Comparison of ENCODE assay signal across 7 cellular contexts in the genomic region with DNA sequence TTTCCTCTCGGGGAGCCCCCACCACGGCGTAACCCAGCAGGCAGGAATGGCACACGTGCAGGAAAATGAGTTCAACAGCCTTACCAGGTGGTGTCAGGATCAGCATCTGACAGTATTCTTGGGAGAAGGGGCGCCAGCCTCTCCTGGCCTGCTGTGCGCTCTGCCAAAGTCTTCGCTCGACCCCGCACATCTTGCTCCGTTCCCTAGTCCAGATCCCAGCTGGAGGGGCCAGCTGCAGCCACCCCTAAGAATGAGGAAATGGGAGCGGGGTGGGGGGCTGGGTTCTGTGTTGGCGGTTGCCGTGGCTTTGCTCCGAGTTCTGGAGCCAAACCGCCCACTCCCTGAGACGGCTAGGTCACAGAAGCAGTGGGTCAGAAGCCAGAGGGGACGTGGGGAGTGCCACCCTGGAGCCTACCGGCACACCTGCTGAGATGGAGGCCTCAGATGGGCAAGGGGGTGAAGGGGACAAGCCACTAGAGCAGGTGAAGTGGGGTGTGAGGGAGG. TPM values are rescaled to one million over a fixed set of nuclear protein-coding genes. Genes with fewer than 3 reads are reported as not detected.
DNase-seq lines count a peak whose midpoint lies in the region; ATAC-seq, FAIRE-seq and TF ChIP-seq lines count a peak whose summit lies in the region.

TSS of gene CHCT1 (plus strand) at position 328 of the 504 bp plus-strand sequence. CDS start at position 432, 104 bp downstream.

- H3K4me3 ChIP-seq in ascending aorta (peak within 1 kb of the TSS; percentile 72 to 76), kidney (ENCODE audit: low read length in 2 of 2) (peak within 1 kb of the TSS; percentile 21 to 64)

- in situ Hi-C loops in KBM-7 (cut with MboI; ENCODE audit: low pct_unique_long_range_greater_than_20kb, low sequenced_read_pairs) = no loop called here

- H3K36me3 ChIP-seq in ascending aorta (no peaks in the 10 kb centered on the region), kidney (ENCODE audit: control insufficient read depth in 1 of 2, insufficient read depth in 2 of 2, low read length in 2 of 2) (no peaks in the 10 kb centered on the region)

- intact Hi-C loops in ascending aorta (cut with DNase I) (no loop called here), kidney (cut with DNase I) (no loop called here)

- no peaks in the 10 kb centered on the region for H3K9me3 ChIP-seq in ascending aorta
- no peaks in the 10 kb centered on the region for H3K9me3 ChIP-seq in kidney (ENCODE audit: control insufficient read depth in 1 of 2, low read length in 2 of 2)

- H3K4me1 ChIP-seq in ascending aorta (no peaks in the 10 kb centered on the region), kidney (ENCODE audit: control insufficient read depth in 1 of 2, insufficient read depth in 1 of 2, low read depth in 1 of 2, low read length in 2 of 2) (peaks cover 0 to 5% of the 10 kb centered on the region in 2 donors)

- no peak for ATAC-seq in HG02884 (IDR thresholded peaks at IDR 0.05; ENCODE audit: unreplicated experiment)
- ATAC-seq in GM21529 (IDR thresholded peaks at IDR 0.05; ENCODE audit: unreplicated experiment) = no peak

- TF ChIP-seq CTCF in ascending aorta (IDR thresholded peaks at IDR 0.05) = no peak
- no peak for TF ChIP-seq CTCF in kidney (IDR thresholded peaks at IDR 0.05; ENCODE audit: borderline replicate concordance, extremely low read depth, insufficient read depth)

- peak within 1 kb of the TSS; percentile 31 to 55 for H3K9ac ChIP-seq in kidney (ENCODE audit: low read length in 2 of 2)

- no peaks in the 10 kb centered on the region for H3K27me3 ChIP-seq in ascending aorta

- DNase-seq in KBM-7 (peak; percentile 61), ascending aorta (ENCODE audit: low spot score in 2 of 2) (peak in 1 of 2 donors; percentile 52), kidney (peak; percentile 61), substantia nigra (lab: John Stamatoyannopoulos, UW) (peak in 4 of 49 donors; percentile 12 to 26 (median 22)), GM19238 (ENCODE audit: insufficient read length, low spot score) (no peak)

- no peak for FAIRE-seq in kidney (lab: Jason Lieb, UNC)

- H3K27ac ChIP-seq in ascending aorta (no peak within 1 kb of the TSS), kidney (ENCODE audit: low read depth in 2 of 2, low read length in 2 of 2) (no peak within 1 kb of the TSS), substantia nigra (ENCODE audit: low read depth, low read length, poor library complexity, severe bottlenecking) (peak within 1 kb of the TSS; percentile 58)

RNA-seq across cellular contexts. Expression of gene CHCT1, which starts in this region (rescaled TPM):
- total RNA-seq in ascending aorta (not detected), kidney (not detected)
- polyA plus RNA-seq in kidney (ENCODE audit: insufficient read depth, low read depth, low replicate concordance) = not detected

Comparison
In these comparisons a context has a peak if more than half of its experiments do, and no peak if none do; other contexts are left out.
1. Peak in DNase-seq, H3K4me3 ChIP-seq and H3K9ac ChIP-seq in kidney; RNA of the gene not detected or under 1 TPM.